Comparison of ENCODE assay signal across 8 cellular contexts in the genomic region with DNA sequence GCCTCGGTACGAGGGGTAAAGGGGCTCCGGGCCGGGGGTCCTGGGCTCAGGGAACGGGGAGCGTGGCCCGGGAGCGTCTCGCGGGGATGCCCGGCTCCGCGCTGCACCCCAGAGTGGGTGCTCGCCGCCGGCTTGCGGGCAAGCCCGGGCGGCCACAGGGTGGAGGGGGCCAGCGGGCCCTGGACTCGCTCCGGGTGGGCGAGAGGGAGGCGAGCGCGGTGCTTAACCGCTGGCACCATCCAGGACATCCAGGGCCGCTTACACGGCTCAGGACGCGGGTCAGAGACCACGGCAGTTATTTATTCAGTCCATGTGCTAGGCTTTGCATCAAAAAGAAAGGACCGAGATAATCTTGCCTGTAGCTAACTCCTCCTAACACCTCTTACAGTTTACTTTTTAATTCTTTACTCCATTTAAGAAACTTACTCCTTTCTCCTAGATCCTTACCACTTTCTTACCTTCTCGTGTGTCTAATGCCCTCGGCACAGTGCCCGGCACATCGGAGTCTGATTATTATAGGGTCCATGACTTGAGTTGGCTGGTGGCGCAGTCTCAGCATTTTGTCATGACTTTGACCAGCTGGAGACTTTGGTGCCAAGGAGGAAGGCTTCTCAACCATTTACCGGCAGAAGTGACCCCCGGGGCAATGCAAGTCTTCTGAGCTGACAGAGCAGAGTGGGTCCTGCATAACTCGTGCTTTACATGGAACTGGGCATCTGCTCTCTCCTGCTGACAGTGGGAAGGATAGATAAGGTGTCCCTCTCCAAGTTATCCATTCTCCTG. TPM values are rescaled to one million over a fixed set of nuclear protein-coding genes. Genes with fewer than 3 reads are reported as not detected.
DNase-seq lines count a peak whose midpoint lies in the region; ATAC-seq and TF ChIP-seq lines count a peak whose summit lies in the region.

No MANE protein-coding gene starts in this region.

- H3K27ac ChIP-seq in right atrium auricular region, result peak overlapping the region; percentile 95 to 97

- peak overlapping the region; percentile 88 for H3K9ac ChIP-seq in skeletal muscle satellite cell (ENCODE audit: low read depth, low read length)

- peak; percentile 41 for DNase-seq in activated T-cell treated with anti-CD3 and anti-CD28 coated beads, Interleukin-2, amount 50 U/mL, for 24 hours
- DNase-seq in activated T-cell treated with anti-CD3 and anti-CD28 coated beads for 4 hours, result no peak
- DNase-seq in activated CD4-positive, alpha-beta memory T cell treated with anti-CD3 and anti-CD28 coated beads, Interleukin-2, amount 10 ng/mL, durations not matched to agents 7 days and 5 days, result no peak
- DNase-seq in right atrium auricular region (ENCODE audit: low spot score), result peak; percentile 64
- no peak for DNase-seq in GM19240 (ENCODE audit: insufficient read length, low spot score)
- no peak for DNase-seq in NCI-H187 (lab: John Stamatoyannopoulos, UW)

- peak; percentile 24 for ATAC-seq in HG03196 (IDR thresholded peaks at IDR 0.05; ENCODE audit: unreplicated experiment)

- H3K4me1 Mint-ChIP-seq in activated T-cell treated with anti-CD3 and anti-CD28 coated beads, Interleukin-2, amount 50 U/mL, for 24 hours (ENCODE audit: low read depth), result peaks cover 14% of the 10 kb centered on the region
- H3K4me1 Mint-ChIP-seq in activated CD4-positive, alpha-beta memory T cell treated with anti-CD3 and anti-CD28 coated beads, Interleukin-2, amount 10 ng/mL, durations not matched to agents 7 days and 5 days, result peaks cover 34% of the 10 kb centered on the region

- H3K4me3 ChIP-seq in right atrium auricular region (peak overlapping the region; percentile 84 to 96), skeletal muscle satellite cell (ENCODE audit: low read length) (peak overlapping the region; percentile 86)

- POLR2A ChIA-PET in activated CD4-positive, alpha-beta memory T cell treated with anti-CD3 and anti-CD28 coated beads, Interleukin-2, amount 10 ng/mL, durations not matched to agents 7 days and 5 days (lab: Charles Lee), result interaction anchor here (0.8 to 3.5 kb wide), 14 partner anchors 11 to 305 kb away, joined by 3 to 21 read pairs (median 6); a partner anchor contains a TSS

- TF ChIP-seq CTCF in right atrium auricular region (IDR thresholded peaks at IDR 0.05), result no peak

- peak overlapping the region; percentile 94 for H3K4me2 ChIP-seq in skeletal muscle satellite cell (ENCODE audit: low read length)

- peak overlapping the region; percentile 83 for H3K27ac Mint-ChIP-seq in activated T-cell treated with anti-CD3 and anti-CD28 coated beads, Interleukin-2, amount 50 U/mL, for 24 hours
- peak overlapping the region; percentile 62 for H3K27ac Mint-ChIP-seq in activated CD4-positive, alpha-beta memory T cell treated with anti-CD3 and anti-CD28 coated beads, Interleukin-2, amount 10 ng/mL, durations not matched to agents 7 days and 5 days

- peaks cover 0 to 21% of the 10 kb centered on the region in 2 donors for H3K4me1 ChIP-seq in right atrium auricular region
- H3K4me1 ChIP-seq in skeletal muscle satellite cell (ENCODE audit: control insufficient read depth, insufficient read depth, low read length), result peaks cover 9% of the 10 kb centered on the region

- H3K27me3 Mint-ChIP-seq in activated T-cell treated with anti-CD3 and anti-CD28 coated beads, Interleukin-2, amount 50 U/mL, for 24 hours, result no peaks in the 10 kb centered on the region
- H3K27me3 Mint-ChIP-seq in activated CD4-positive, alpha-beta memory T cell treated with anti-CD3 and anti-CD28 coated beads, Interleukin-2, amount 10 ng/mL, durations not matched to agents 7 days and 5 days, result peaks cover 8% of the 10 kb centered on the region

- H3K9me3 ChIP-seq in right atrium auricular region (no peaks in the 10 kb centered on the region), skeletal muscle satellite cell (replicated peaks; ENCODE audit: low read length) (no peaks in the 10 kb centered on the region)

- peak overlapping the region; percentile 82 for H3K4me3 Mint-ChIP-seq in activated T-cell treated with anti-CD3 and anti-CD28 coated beads, Interleukin-2, amount 50 U/mL, for 24 hours
- H3K4me3 Mint-ChIP-seq in activated CD4-positive, alpha-beta memory T cell treated with anti-CD3 and anti-CD28 coated beads, Interleukin-2, amount 10 ng/mL, durations not matched to agents 7 days and 5 days, result peak overlapping the region; percentile 84

- H3K36me3 ChIP-seq in right atrium auricular region (no peaks in the 10 kb centered on the region), skeletal muscle satellite cell (ENCODE audit: insufficient read depth, low read length) (no peaks in the 10 kb centered on the region)

- peaks cover 3% of the 10 kb centered on the region for H3K36me3 Mint-ChIP-seq in activated T-cell treated with anti-CD3 and anti-CD28 coated beads, Interleukin-2, amount 50 U/mL, for 24 hours (ENCODE audit: low read depth)
- H3K36me3 Mint-ChIP-seq in activated CD4-positive, alpha-beta memory T cell treated with anti-CD3 and anti-CD28 coated beads, Interleukin-2, amount 10 ng/mL, durations not matched to agents 7 days and 5 days (ENCODE audit: low read depth), result peaks cover 10% of the 10 kb centered on the region

- H3K27me3 ChIP-seq in right atrium auricular region, result no peaks in the 10 kb centered on the region
- H3K27me3 ChIP-seq in skeletal muscle satellite cell (ENCODE audit: control insufficient read depth, insufficient read depth, low read length), result no peaks in the 10 kb centered on the region

- no peaks in the 10 kb centered on the region for H3K9me3 Mint-ChIP-seq in activated T-cell treated with anti-CD3 and anti-CD28 coated beads, Interleukin-2, amount 50 U/mL, for 24 hours
- no peaks in the 10 kb centered on the region for H3K9me3 Mint-ChIP-seq in activated CD4-positive, alpha-beta memory T cell treated with anti-CD3 and anti-CD28 coated beads, Interleukin-2, amount 10 ng/mL, durations not matched to agents 7 days and 5 days

- CTCF ChIA-PET in activated CD4-positive, alpha-beta memory T cell treated with anti-CD3 and anti-CD28 coated beads, Interleukin-2, amount 10 ng/mL, durations not matched to agents 7 days and 5 days (lab: Charles Lee), result interaction anchor here (1.2 to 7.5 kb wide), 6 partner anchors 14 to 176 kb away, joined by 3 to 71 read pairs (median 10); no protein-coding TSS in a partner anchor

RNA-seq across cellular contexts. Expression of a gene that starts 0.4 kb away (rescaled TPM):
- total RNA-seq in activated CD4-positive, alpha-beta memory T cell treated with anti-CD3 and anti-CD28 coated beads, Interleukin-2, amount 10 ng/mL, durations not matched to agents 7 days and 5 days, result 10 to 100 TPM; 86.9 to 90.4 TPM
- total RNA-seq in right atrium auricular region, result 10 to 100 TPM; 12.7 to 25.9 TPM
- 27.4 and 28.2 TPM in 2 replicates for total RNA-seq in skeletal muscle satellite cell (2012; rRNA removed)

Comparison
In these comparisons a context has a peak if more than half of its experiments do, and no peak if none do; other contexts are left out.
1. DNase-seq: peak in activated T-cell treated with anti-CD3 and anti-CD28 coated beads, Interleukin-2, amount 50 U/mL, for 24 hours (single experiment) and right atrium auricular region (single experiment); none in activated T-cell treated with anti-CD3 and anti-CD28 coated beads for 4 hours (single experiment), activated CD4-positive, alpha-beta memory T cell treated with anti-CD3 and anti-CD28 coated beads, Interleukin-2, amount 10 ng/mL, durations not matched to agents 7 days and 5 days (single experiment), GM19240 (single experiment) and NCI-H187 (0 of 2).